9 cellular contexts compared by ENCODE assay signal in genomic region chr19:10219678-10220077, GRCh38. TPM values are rescaled to one million over a fixed set of nuclear protein-coding genes. Genes with fewer than 3 reads are reported as not detected.
DNase-seq lines count a peak whose midpoint lies in the region; ATAC-seq and TF ChIP-seq lines count a peak whose summit lies in the region.
"Had no signal": no experiment of that assay in that cellular context is flagged by ENCODE, and none has a peak within 500 bp of the region (broad histone marks: within the 10 kb centered on the region; RNA-seq: fewer than 3 reads in every experiment).

No MANE protein-coding gene starts in this region.

- BruUV-seq in PC-3 (replicated peaks; lab: Mats Ljungman, UMichigan): no TSS peak

- H3K36me3 ChIP-seq in PC-3 (ENCODE audit: low read depth, low read length): no peaks in the 10 kb centered on the region

- H3K4me3 ChIP-seq in PC-3 (ENCODE audit: low read length): no peak overlapping the region
- H3K4me3 ChIP-seq: skin epidermis had no signal

- H3F3A ChIP-seq in PC-3 (ENCODE audit: low read length, unreplicated experiment): no peaks in the 10 kb centered on the region

- DNase-seq in Daoy (ENCODE audit: low read depth) (peak; percentile 85), PC-3 (peak; percentile 74), osteocyte (ENCODE audit: extremely low spot score, unreplicated experiment) (no peak), NCI-H187 treated with DMSO at 0.1 percent for 48 hours (lab: John Stamatoyannopoulos, UW) (no peak)
- DNase-seq in central memory CD8-positive, alpha-beta T cell (ENCODE audit: low spot score in 2 of 2): peak in 1 of 2 donors; percentile 20
- DNase-seq in activated CD4-positive, CD25-positive, alpha-beta regulatory T cell treated with anti-CD3 and anti-CD28 coated beads, Interleukin-2, amount 50 U/mL, for 72 hours: no peak

- H3K9me3 ChIP-seq in PC-3 (ENCODE audit: low read length): no peaks in the 10 kb centered on the region

- no peak overlapping the region for H3K4me3 Mint-ChIP-seq in central memory CD8-positive, alpha-beta T cell
- H3K4me3 Mint-ChIP-seq in osteocyte (ENCODE audit: unreplicated experiment): no peak overlapping the region

- H3K9ac ChIP-seq in PC-3 (ENCODE audit: low read length): no peak overlapping the region

- TF ChIP-seq CTCF in PC-3 (conservative IDR thresholded peaks at IDR 0.05; ENCODE audit: low read depth, low read length) (peak; percentile 59), osteocyte (IDR thresholded peaks at IDR 0.05) (peak; percentile 41)

- H4K20me1 ChIP-seq in PC-3 (ENCODE audit: low read length): no peaks in the 10 kb centered on the region

- H3K4me2 ChIP-seq in PC-3 (ENCODE audit: low read length): no peak overlapping the region

- intact Hi-C loops in PC-3 (cut with micrococcal nuclease): no loop called here

- no peak overlapping the region for H3K27ac Mint-ChIP-seq in central memory CD8-positive, alpha-beta T cell (ENCODE audit: low read depth)
- no peak overlapping the region for H3K27ac Mint-ChIP-seq in osteocyte (ENCODE audit: unreplicated experiment)

- H3K9me3 Mint-ChIP-seq in central memory CD8-positive, alpha-beta T cell: no peaks in the 10 kb centered on the region
- H3K9me3 Mint-ChIP-seq in osteocyte (ENCODE audit: unreplicated experiment): no peaks in the 10 kb centered on the region

- peaks cover 13% of the 10 kb centered on the region for H3K36me3 Mint-ChIP-seq in central memory CD8-positive, alpha-beta T cell (ENCODE audit: insufficient read depth)
- H3K36me3 Mint-ChIP-seq in osteocyte (ENCODE audit: unreplicated experiment): peaks cover 6% of the 10 kb centered on the region

- H3K9me2 ChIP-seq in PC-3 (replicated peaks; ENCODE audit: low read length): no peaks in the 10 kb centered on the region

- H3K4me1 ChIP-seq in PC-3 (ENCODE audit: insufficient read depth, low read length): no peaks in the 10 kb centered on the region

- CTCF ChIA-PET in PC-3 (lab: Charles Lee): interaction anchor here (0.6 to 0.7 kb wide), 3 partner anchors 8 to 45 kb away, joined by 3 to 4 read pairs (median 3); no protein-coding TSS in a partner anchor

- POLR2A ChIA-PET in PC-3 (lab: Charles Lee; ENCODE audit: unreplicated experiment): interaction anchor here (0.7 kb wide), 1 partner anchor 160 kb away, joined by 3 read pairs; no protein-coding TSS in a partner anchor

- no peaks in the 10 kb centered on the region for H3K27me3 Mint-ChIP-seq in central memory CD8-positive, alpha-beta T cell
- no peaks in the 10 kb centered on the region for H3K27me3 Mint-ChIP-seq in osteocyte (ENCODE audit: unreplicated experiment)

- no peak overlapping the region for H2AFZ ChIP-seq in PC-3 (ENCODE audit: low read length)

- H3K27ac ChIP-seq in PC-3 (ENCODE audit: low read length): no peak overlapping the region

- ATAC-seq in GM21529 (IDR thresholded peaks at IDR 0.05; ENCODE audit: unreplicated experiment) (peak; percentile 61), PC-3 (peak; percentile 56), HG02870 (IDR thresholded peaks at IDR 0.05; ENCODE audit: unreplicated experiment) (no peak)
- ATAC-seq in central memory CD8-positive, alpha-beta T cell (replicated peaks; ENCODE audit: extremely low read depth, poor library complexity, severe bottlenecking): peak; percentile 70

- H3K79me2 ChIP-seq in PC-3 (ENCODE audit: low read length): no peaks in the 10 kb centered on the region

- H3K4me1 Mint-ChIP-seq in central memory CD8-positive, alpha-beta T cell: no peaks in the 10 kb centered on the region
- peaks cover under 1% of the 10 kb centered on the region for H3K4me1 Mint-ChIP-seq in osteocyte (ENCODE audit: unreplicated experiment)

- H3K27me3 ChIP-seq in PC-3 (ENCODE audit: low read length): no peaks in the 10 kb centered on the region

RNA-seq across cellular contexts. Expression of gene S1PR2, which starts 11.5 kb away (rescaled TPM):
- total RNA-seq in Daoy (2014; rRNA removed; shearing (Covaris generic)): 3.5 and 3.7 TPM in 2 replicates
- total RNA-seq in PC-3 (2014; rRNA removed): 4.1 and 5.8 TPM in 2 replicates
- total RNA-seq in osteocyte: 21.8 and 23.6 TPM in 2 replicates

RNA-seq across cellular contexts. Expression of gene DNMT1, which starts 24.9 kb away (rescaled TPM):
- 126 and 140 TPM in 2 replicates for total RNA-seq in Daoy (2014; rRNA removed; shearing (Covaris generic))
- total RNA-seq in PC-3 (2014; rRNA removed) (259 and 358 TPM in 2 replicates), osteocyte (82.3 and 87.2 TPM in 2 replicates)

RNA-seq across cellular contexts. Expression of gene MRPL4, which starts 32.3 kb away (rescaled TPM):
- 107 and 125 TPM in 2 replicates for total RNA-seq in Daoy (2014; rRNA removed; shearing (Covaris generic))
- 336 and 427 TPM in 2 replicates for total RNA-seq in PC-3 (2014; rRNA removed)
- 53.4 and 57.0 TPM in 2 replicates for total RNA-seq in osteocyte

RNA-seq across cellular contexts. Expression of gene ICAM1, which starts 51.2 kb away (rescaled TPM):
- 85.8 and 86.7 TPM in 2 replicates for total RNA-seq in Daoy (2014; rRNA removed; shearing (Covaris generic))
- total RNA-seq in PC-3 (2014; rRNA removed): 9.4 and 15.3 TPM in 2 replicates
- total RNA-seq in osteocyte: 31.8 and 35.5 TPM in 2 replicates

Comparison
In these comparisons a context has a peak if more than half of its experiments do, and no peak if none do; other contexts are left out.
1. DNase-seq: peak in Daoy (single experiment) and PC-3 (single experiment); none in osteocyte (single experiment), activated CD4-positive, CD25-positive, alpha-beta regulatory T cell treated with anti-CD3 and anti-CD28 coated beads, Interleukin-2, amount 50 U/mL, for 72 hours (single experiment) and NCI-H187 treated with DMSO at 0.1 percent for 48 hours (single experiment).